In the genomic region with DNA sequence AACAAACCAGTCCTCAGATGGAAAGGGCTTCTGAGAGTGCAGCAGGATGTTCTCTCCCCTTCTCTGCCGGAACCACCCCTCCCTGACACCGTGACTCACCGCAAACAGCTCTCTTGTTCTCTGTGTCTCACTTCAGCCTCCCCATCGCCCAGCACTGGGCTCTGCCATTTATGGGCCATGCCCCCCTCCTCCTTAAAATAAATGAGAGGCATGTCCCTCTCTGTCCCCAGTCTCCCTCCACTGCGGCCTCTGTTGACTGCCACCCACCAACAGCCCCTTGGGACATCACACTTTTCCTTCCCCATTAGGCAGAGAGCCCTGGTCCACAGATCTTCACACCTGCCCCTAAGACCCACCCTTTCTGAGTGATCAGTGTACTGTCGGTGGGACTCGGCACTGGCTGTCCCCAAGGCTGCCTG, we compare ENCODE assay signal across 1 cellular context.
TF ChIP-seq lines count a peak whose summit lies in the region.

No MANE protein-coding gene starts in this region.

TF ChIP-seq in WTC11, 78 proteins besides CTCF, POLR2A, EP300 and RAD21 (continued from another document):
- TF ChIP-seq, protein P1, sequence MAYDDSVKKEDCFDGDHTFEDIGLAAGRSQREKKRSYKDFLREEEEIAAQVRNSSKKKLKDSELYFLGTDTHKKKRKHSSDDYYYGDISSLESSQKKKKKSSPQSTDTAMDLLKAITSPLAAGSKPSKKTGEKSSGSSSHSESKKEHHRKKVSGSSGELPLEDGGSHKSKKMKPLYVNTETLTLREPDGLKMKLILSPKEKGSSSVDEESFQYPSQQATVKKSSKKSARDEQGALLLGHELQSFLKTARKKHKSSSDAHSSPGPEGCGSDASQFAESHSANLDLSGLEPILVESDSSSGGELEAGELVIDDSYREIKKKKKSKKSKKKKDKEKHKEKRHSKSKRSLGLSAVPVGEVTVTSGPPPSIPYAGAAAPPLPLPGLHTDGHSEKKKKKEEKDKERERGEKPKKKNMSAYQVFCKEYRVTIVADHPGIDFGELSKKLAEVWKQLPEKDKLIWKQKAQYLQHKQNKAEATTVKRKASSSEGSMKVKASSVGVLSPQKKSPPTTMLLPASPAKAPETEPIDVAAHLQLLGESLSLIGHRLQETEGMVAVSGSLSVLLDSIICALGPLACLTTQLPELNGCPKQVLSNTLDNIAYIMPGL (CRISPR knock-in tag; IDR thresholded peaks at IDR 0.05): no peak
- TF ChIP-seq, protein P2, sequence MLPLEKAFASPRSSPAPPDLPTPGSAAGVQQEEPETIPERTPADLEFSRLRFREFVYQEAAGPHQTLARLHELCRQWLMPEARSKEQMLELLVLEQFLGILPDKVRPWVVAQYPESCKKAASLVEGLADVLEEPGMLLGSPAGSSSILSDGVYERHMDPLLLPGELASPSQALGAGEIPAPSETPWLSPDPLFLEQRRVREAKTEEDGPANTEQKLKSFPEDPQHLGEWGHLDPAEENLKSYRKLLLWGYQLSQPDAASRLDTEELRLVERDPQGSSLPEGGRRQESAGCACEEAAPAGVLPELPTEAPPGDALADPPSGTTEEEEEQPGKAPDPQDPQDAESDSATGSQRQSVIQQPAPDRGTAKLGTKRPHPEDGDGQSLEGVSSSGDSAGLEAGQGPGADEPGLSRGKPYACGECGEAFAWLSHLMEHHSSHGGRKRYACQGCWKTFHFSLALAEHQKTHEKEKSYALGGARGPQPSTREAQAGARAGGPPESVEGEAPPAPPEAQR (CRISPR knock-in tag; IDR thresholded peaks at IDR 0.05): no peak
- no peak for TF ChIP-seq IRF2 (CRISPR knock-in tag; IDR thresholded peaks at IDR 0.05; ENCODE audit: borderline replicate concordance, low read depth)
